Comparison of ENCODE assay signal across 21 cellular contexts in genomic region chr4:184470785-184471110, GRCh38. TPM values are rescaled to one million over a fixed set of nuclear protein-coding genes. Genes with fewer than 3 reads are reported as not detected.
A peak's percentile ranks its signal among the peaks of the same experiment; 100 is the strongest.
DNase-seq lines count a peak whose midpoint lies in the region; ATAC-seq, FAIRE-seq and TF ChIP-seq lines count a peak whose summit lies in the region.
"Had no signal": no experiment of that assay in that cellular context is flagged by ENCODE, and none has a peak within 500 bp of the region (broad histone marks: within the 10 kb centered on the region; RNA-seq: fewer than 3 reads in every experiment).

No MANE protein-coding gene starts in this region.

- TF ChIP-seq CTCF in chondrocyte (IDR thresholded peaks at IDR 0.05), result no peak

- no peaks in the 10 kb centered on the region for H3K9me3 ChIP-seq in CD4-positive, CD25-positive, alpha-beta regulatory T cell (ENCODE audit: control insufficient read depth in 2 of 2, low read length in 2 of 2)
- H3K9me3 ChIP-seq in naive thymus-derived CD4-positive, alpha-beta T cell (ENCODE audit: control insufficient read depth in 2 of 3, low read length in 3 of 3), result no peaks in the 10 kb centered on the region
- H3K9me3 ChIP-seq: breast epithelium, esophagus squamous epithelium, right atrium auricular region had no signal

- H3K36me3 ChIP-seq in CD4-positive, CD25-positive, alpha-beta regulatory T cell (ENCODE audit: control insufficient read depth, insufficient read depth, low read length), result peaks cover 3% of the 10 kb centered on the region
- H3K36me3 ChIP-seq in naive thymus-derived CD4-positive, alpha-beta T cell (ENCODE audit: control insufficient read depth in 2 of 3, insufficient read depth in 3 of 3, low read length in 3 of 3), result peaks cover 0 to 18% (median 0%) of the 10 kb centered on the region in 3 experiments
- H3K36me3 ChIP-seq: breast epithelium, esophagus squamous epithelium, right atrium auricular region had no signal

- ATAC-seq in CD4-positive, CD25-positive, alpha-beta regulatory T cell (ENCODE audit: low read depth in 2 of 2), result no peak
- ATAC-seq in naive thymus-derived CD4-positive, alpha-beta T cell, result no peak

- H3K36me3 Mint-ChIP-seq in CD4-positive, CD25-positive, alpha-beta regulatory T cell, result peaks cover 17% of the 10 kb centered on the region
- peaks cover 11% of the 10 kb centered on the region for H3K36me3 Mint-ChIP-seq in activated naive CD8-positive, alpha-beta T cell
- peaks cover 3 to 24% (median 8%) of the 10 kb centered on the region in 5 donors for H3K36me3 Mint-ChIP-seq in naive thymus-derived CD4-positive, alpha-beta T cell
- no peaks in the 10 kb centered on the region for H3K36me3 Mint-ChIP-seq in chondrocyte (ENCODE audit: low read depth)

- no peaks in the 10 kb centered on the region for H3K27me3 ChIP-seq in CD4-positive, CD25-positive, alpha-beta regulatory T cell (ENCODE audit: control insufficient read depth, insufficient read depth, low read length)
- no peaks in the 10 kb centered on the region for H3K27me3 ChIP-seq in naive thymus-derived CD4-positive, alpha-beta T cell (ENCODE audit: control insufficient read depth in 2 of 2, insufficient read depth in 2 of 2, low read length in 2 of 2)
- H3K27me3 ChIP-seq: breast epithelium, esophagus squamous epithelium, right atrium auricular region had no signal

- H3K4me3 Mint-ChIP-seq in CD4-positive, CD25-positive, alpha-beta regulatory T cell, result peak overlapping the region in 3 of 4 donors; percentile 22 to 100 (median 52)
- H3K4me3 Mint-ChIP-seq in activated naive CD8-positive, alpha-beta T cell, result no peak overlapping the region
- peak overlapping the region in 5 of 10 donors; percentile 14 to 91 (median 36) for H3K4me3 Mint-ChIP-seq in naive thymus-derived CD4-positive, alpha-beta T cell
- H3K4me3 Mint-ChIP-seq in chondrocyte (ENCODE audit: unreplicated experiment), result no peak overlapping the region

- peak overlapping the region; percentile 79 for H3K27ac ChIP-seq in CD4-positive, CD25-positive, alpha-beta regulatory T cell (ENCODE audit: insufficient read depth, low read length, poor library complexity, severe bottlenecking)
- H3K27ac ChIP-seq in naive thymus-derived CD4-positive, alpha-beta T cell (ENCODE audit: low read depth, low read length), result no peak overlapping the region

- peaks cover 42% of the 10 kb centered on the region for H3K4me1 ChIP-seq in CD4-positive, CD25-positive, alpha-beta regulatory T cell (ENCODE audit: control insufficient read depth, insufficient read depth, low read length, poor library complexity, severe bottlenecking)
- peaks cover 12 to 14% of the 10 kb centered on the region in 2 donors for H3K4me1 ChIP-seq in naive thymus-derived CD4-positive, alpha-beta T cell (ENCODE audit: control insufficient read depth in 2 of 2, insufficient read depth in 2 of 2, low read length in 2 of 2)

- intact Hi-C loops in naive thymus-derived CD4-positive, alpha-beta T cell (cut with micrococcal nuclease), result loop anchor here (5.0 to 10.0 kb wide), 6 partner anchors 33 to 1724 kb away; partner anchors contain the start of genes ANKRD37 (in 2 of the 2), LRP2BP (in 2 of the 2), ACSL1 (in 1 of the 2) and CYP4V2 (in 1 of the 2)

- H3K27me3 Mint-ChIP-seq in CD4-positive, CD25-positive, alpha-beta regulatory T cell, result no peaks in the 10 kb centered on the region
- H3K27me3 Mint-ChIP-seq in activated naive CD8-positive, alpha-beta T cell, result no peaks in the 10 kb centered on the region
- peaks cover 0 to 4% (median 0%) of the 10 kb centered on the region in 5 donors for H3K27me3 Mint-ChIP-seq in naive thymus-derived CD4-positive, alpha-beta T cell
- no peaks in the 10 kb centered on the region for H3K27me3 Mint-ChIP-seq in chondrocyte (ENCODE audit: low read depth)
- H3K27me3 Mint-ChIP-seq: activated naive CD4-positive, alpha-beta T cell treated with anti-CD3 and anti-CD28 coated beads, Interleukin-2, amount 50 U/mL, for 24 hours had no signal

- POLR2A ChIA-PET in naive thymus-derived CD4-positive, alpha-beta T cell (lab: Charles Lee), result interaction anchor here (1.0 to 1.3 kb wide), 2 partner anchors 50 to 54 kb away, joined by 3 to 4 read pairs; no protein-coding TSS in a partner anchor

- H3K4me1 Mint-ChIP-seq in CD4-positive, CD25-positive, alpha-beta regulatory T cell, result peaks cover 38 to 74% (median 58%) of the 10 kb centered on the region in 4 donors
- H3K4me1 Mint-ChIP-seq in activated naive CD8-positive, alpha-beta T cell (ENCODE audit: low read depth), result peaks cover 57% of the 10 kb centered on the region
- peaks cover 32 to 70% (median 63%) of the 10 kb centered on the region in 7 donors for H3K4me1 Mint-ChIP-seq in naive thymus-derived CD4-positive, alpha-beta T cell
- H3K4me1 Mint-ChIP-seq in chondrocyte (ENCODE audit: low read depth), result peaks cover 17% of the 10 kb centered on the region

- H3K4me3 ChIP-seq in CD4-positive, CD25-positive, alpha-beta regulatory T cell (ENCODE audit: low read depth, low read length), result peak overlapping the region; percentile 83
- H3K4me3 ChIP-seq in naive thymus-derived CD4-positive, alpha-beta T cell (ENCODE audit: low read length), result no peak overlapping the region
- H3K4me3 ChIP-seq: breast epithelium, esophagus squamous epithelium, right atrium auricular region had no signal

- CTCF ChIA-PET in naive thymus-derived CD4-positive, alpha-beta T cell (lab: Charles Lee), result no interaction called here

- peaks cover 0 to 1% (median 0%) of the 10 kb centered on the region in 7 donors for H3K9me3 Mint-ChIP-seq in CD4-positive, CD25-positive, alpha-beta regulatory T cell
- no peaks in the 10 kb centered on the region for H3K9me3 Mint-ChIP-seq in activated naive CD8-positive, alpha-beta T cell (ENCODE audit: low read depth)
- H3K9me3 Mint-ChIP-seq in naive thymus-derived CD4-positive, alpha-beta T cell, result peaks cover 0 to 5% (median 0%) of the 10 kb centered on the region in 11 donors
- no peaks in the 10 kb centered on the region for H3K9me3 Mint-ChIP-seq in chondrocyte (ENCODE audit: low read depth)
- H3K9me3 Mint-ChIP-seq: activated naive CD4-positive, alpha-beta T cell treated with anti-CD3 and anti-CD28 coated beads, Interleukin-2, amount 50 U/mL, for 24 hours had no signal

- DNase-seq in CD4-positive, CD25-positive, alpha-beta regulatory T cell, result no peak
- DNase-seq in GM19239 (ENCODE audit: insufficient read length, low spot score) (no peak), Kasumi-1 (lab: John Stamatoyannopoulos, UW) (no peak), SK-N-DZ (ENCODE audit: low spot score) (no peak), chondrocyte (ENCODE audit: low spot score) (no peak), KG1 (lab: John Stamatoyannopoulos, UW) (no peak)
- DNase-seq in naive thymus-derived CD4-positive, alpha-beta T cell, result no peak
- DNase-seq: activated CD4-positive, alpha-beta T cell treated with anti-CD3 and anti-CD28 coated beads for 48 hours; Calu3; dermis blood vessel endothelial cell; esophagus squamous epithelium; head of caudate nucleus; islet precursor cell; NCI-H1694 treated with DMSO at 0.1 percent for 48 hours; NCI-H446 treated with DMSO at 0.1 percent for 48 hours; nucleus accumbens had no signal

- peak overlapping the region; percentile 49 to 77 (median 55) for H3K27ac Mint-ChIP-seq in CD4-positive, CD25-positive, alpha-beta regulatory T cell
- H3K27ac Mint-ChIP-seq in activated naive CD8-positive, alpha-beta T cell, result peak overlapping the region; percentile 77
- H3K27ac Mint-ChIP-seq in naive thymus-derived CD4-positive, alpha-beta T cell, result peak overlapping the region in 6 of 9 donors; percentile 10 to 93 (median 60)
- H3K27ac Mint-ChIP-seq in chondrocyte (ENCODE audit: unreplicated experiment), result no peak overlapping the region
- H3K27ac Mint-ChIP-seq: activated naive CD4-positive, alpha-beta T cell treated with anti-CD3 and anti-CD28 coated beads, Interleukin-2, amount 50 U/mL, for 24 hours had no signal

- peak; percentile 31 for FAIRE-seq in GM19239 (lab: Jason Lieb, UNC)
- FAIRE-seq: G401.6 had no signal

RNA-seq across cellular contexts. Expression of gene IRF2, which starts 3.6 kb away (rescaled TPM):
- 63.4 TPM for total RNA-seq in CD4-positive, CD25-positive, alpha-beta regulatory T cell
- polyA plus RNA-seq in CD4-positive, CD25-positive, alpha-beta regulatory T cell, result 100 to 1,000 TPM in 2 of 4 donors, 10 to 100 TPM in 2; 96.8 to 112 (median 102) TPM
- total RNA-seq in naive thymus-derived CD4-positive, alpha-beta T cell, result 10 to 100 TPM; 31.2 to 86.3 (median 75.0) TPM
- polyA plus RNA-seq in naive thymus-derived CD4-positive, alpha-beta T cell, result 10 to 100 TPM; 83.5 to 87.0 TPM
- polyA plus RNA-seq in SK-N-DZ (2014; cell fraction: cytosol; rRNA removed), result 2.2 and 4.8 TPM in 2 replicates
- polyA plus RNA-seq in SK-N-DZ (2014; cell fraction: nucleus; rRNA removed), result 2.2 and 2.7 TPM in 2 replicates
- 11.7 to 13.2 TPM (median 12.2 TPM) in 3 replicates for total RNA-seq in chondrocyte

Comparison
In these comparisons a context has a peak if more than half of its experiments do, and no peak if none do; other contexts are left out.
1. H3K4me3 Mint-ChIP-seq: peak in CD4-positive, CD25-positive, alpha-beta regulatory T cell (3 of 4); none in activated naive CD8-positive, alpha-beta T cell (single experiment) and chondrocyte (single experiment).